In the genomic region with DNA sequence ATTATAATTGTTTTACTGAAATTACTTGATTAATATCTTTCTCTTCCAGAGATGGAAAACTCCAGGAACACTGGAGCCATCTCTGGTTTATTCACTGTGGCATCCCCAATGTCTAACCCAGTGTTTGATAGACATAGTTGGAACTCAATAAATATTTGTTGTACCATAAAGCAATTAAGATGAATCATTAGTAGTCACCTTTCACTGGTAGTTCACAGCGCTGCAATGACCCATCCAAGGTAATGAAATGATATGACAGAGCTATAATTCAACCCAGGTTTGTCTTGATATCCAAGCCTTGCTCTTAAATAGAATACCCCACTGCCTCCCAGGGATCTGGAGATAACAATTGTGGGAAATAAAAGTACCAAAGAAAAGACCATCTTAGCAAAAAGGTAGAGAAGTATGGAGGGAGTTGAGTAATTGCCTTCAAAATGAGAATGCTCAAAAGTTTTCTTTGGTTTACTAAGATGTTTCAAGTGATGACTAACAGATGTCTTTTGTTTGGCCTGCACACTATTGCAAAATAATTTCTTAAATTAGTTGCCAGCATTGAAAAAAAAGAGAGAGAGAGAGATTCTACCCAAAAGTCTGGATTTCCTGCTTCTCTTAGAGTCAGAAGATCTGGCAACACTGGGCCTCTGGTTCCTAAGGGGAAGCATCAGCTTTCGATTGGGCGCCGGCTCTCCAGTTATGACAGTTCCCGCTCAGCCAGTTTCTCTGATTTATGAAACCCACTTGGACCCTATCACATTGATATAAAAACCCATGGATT, we compare ENCODE assay signal across 14 cellular contexts.
DNase-seq lines count a peak whose midpoint lies in the region; TF ChIP-seq lines count a peak whose summit lies in the region.
"Had no signal": no experiment of that assay in that cellular context is flagged by ENCODE, and none has a peak within 500 bp of the region (broad histone marks: within the 10 kb centered on the region; RNA-seq: fewer than 3 reads in every experiment).

No MANE protein-coding gene starts in this region.

- TF ChIP-seq CTCF in A673 (conservative IDR thresholded peaks at IDR 0.05; ENCODE audit: low read depth, low read length) (no peak), mammary epithelial cell (conservative IDR thresholded peaks at IDR 0.05 in 1 of 2, IDR thresholded peaks at IDR 0.05 in 1 of 2; ENCODE audit: extremely low read depth in 1 of 2, insufficient read depth in 1 of 2, low read depth in 1 of 2, low read length in 2 of 2) (no peak)

- H3K4me2 ChIP-seq in mammary epithelial cell (ENCODE audit: insufficient read depth, low read depth, low read length), result no peak overlapping the region

- H3K4me1 ChIP-seq in A673 (ENCODE audit: insufficient read depth, low read length, poor library complexity, severe bottlenecking), result peaks cover 6% of the 10 kb centered on the region
- peaks cover 9% of the 10 kb centered on the region for H3K4me1 ChIP-seq in mammary epithelial cell (ENCODE audit: insufficient read depth, low read length)

- WGBS in mammary epithelial cell (ENCODE audit: low coverage, missing lambda C conversion rate), result 96% methylated on average over 5 of the region's 5 CpGs

- no peak overlapping the region for H3K9ac ChIP-seq in mammary epithelial cell (ENCODE audit: insufficient read depth, low read length)

- CTCF ChIA-PET in A673 (lab: Charles Lee) (no interaction called here), mammary epithelial cell (lab: Charles Lee; ENCODE audit: low non-redundant PET) (no interaction called here)

- BruUV-seq in A673 (replicated peaks; lab: Mats Ljungman, UMichigan), result no TSS peak
- no TSS peak for BruUV-seq in mammary epithelial cell (replicated peaks; lab: Mats Ljungman, UMichigan)

- H2AFZ ChIP-seq in mammary epithelial cell (ENCODE audit: low read depth, low read length), result no peak overlapping the region

- no peaks in the 10 kb centered on the region for H3K79me2 ChIP-seq in mammary epithelial cell (ENCODE audit: insufficient read depth, low read length)

- H3K36me3 ChIP-seq in A673 (ENCODE audit: insufficient read depth, low read length, poor library complexity, severe bottlenecking) (no peaks in the 10 kb centered on the region), MG63 (no peaks in the 10 kb centered on the region), mammary epithelial cell (ENCODE audit: insufficient read depth, low read length) (no peaks in the 10 kb centered on the region)

- H3K27me3 ChIP-seq in A673 (replicated peaks; ENCODE audit: insufficient read depth, low read depth, low read length, poor library complexity), result no peaks in the 10 kb centered on the region
- H3K27me3 ChIP-seq in MG63, result no peaks in the 10 kb centered on the region
- no peaks in the 10 kb centered on the region for H3K27me3 ChIP-seq in mammary epithelial cell (ENCODE audit: insufficient read depth, low read length)

- in situ Hi-C loops in mammary epithelial cell (cut with MboI; ENCODE audit: low sequenced_read_pairs in 2 of 2), result no loop called here

- no peak overlapping the region for H3K27ac ChIP-seq in A673 (ENCODE audit: low read depth, low read length, poor library complexity, severe bottlenecking)
- no peak overlapping the region for H3K27ac ChIP-seq in mammary epithelial cell (ENCODE audit: insufficient read depth, low read depth, low read length)

- intact Hi-C loops in A673 (cut with micrococcal nuclease; ENCODE audit: unreplicated experiment) (no loop called here), mammary epithelial cell (cut with micrococcal nuclease) (no loop called here)

- no peaks in the 10 kb centered on the region for H3K9me3 ChIP-seq in A673 (ENCODE audit: low read depth, low read length, poor library complexity, severe bottlenecking)
- no peaks in the 10 kb centered on the region; the same call in 1 of the 2 replicates for H3K9me3 ChIP-seq in MG63
- H3K9me3 ChIP-seq in mammary epithelial cell (replicated peaks; ENCODE audit: insufficient read depth, low read length), result peaks cover 5% of the 10 kb centered on the region

- dilution Hi-C loops in mammary epithelial cell (cut with HindIII; ENCODE audit: low sequenced_read_pairs), result no loop called here

- H3K4me3 ChIP-seq in A673 (ENCODE audit: low read depth, low read length, poor library complexity, severe bottlenecking) (no peak overlapping the region), MG63 (no peak overlapping the region), mammary epithelial cell (replicated peaks in 1 of 3; ENCODE audit: insufficient read depth in 1 of 3, low read depth in 2 of 3, low read length in 3 of 3) (no peak overlapping the region)

- peak; percentile 21 for DNase-seq in A673 (ENCODE audit: low spot score)
- peak; percentile 49 for DNase-seq in MG63
- DNase-seq in mammary epithelial cell, result peak; percentile 25
- peak; percentile 70 for DNase-seq in iris pigment epithelial cell (ENCODE audit: low read depth)
- no peak for DNase-seq in germinal center (ENCODE audit: low spot score)
- DNase-seq in NCI-H1436 (lab: John Stamatoyannopoulos, UW), result no peak
- no peak for DNase-seq in medulla oblongata (ENCODE audit: extremely low spot score)
- DNase-seq in HT-29 (ENCODE audit: low spot score), result no peak
- DNase-seq: activated CD4-positive, alpha-beta T cell treated with anti-CD3 and anti-CD28 coated beads, Interleukin-2, amount 10 ng/mL, durations not matched to agents 24 days and 14 days; activated effector memory CD4-positive, alpha-beta T cell treated with Interleukin-2 at 50 U/mL for 16 hours; AML-193; DMS79 treated with DMSO at 0.1 percent for 48 hours; hippocampal formation; NCI-H446 treated with DMSO at 0.1 percent for 48 hours had no signal

- H4K20me1 ChIP-seq in mammary epithelial cell (ENCODE audit: insufficient read depth, low read length), result no peaks in the 10 kb centered on the region

- POLR2A ChIA-PET in A673 (lab: Charles Lee; ENCODE audit: low non-redundant PET), result no interaction called here

Comparison
In these comparisons a context has a peak if more than half of its experiments do, and no peak if none do; other contexts are left out.
1. DNase-seq: peak in A673 (single experiment), MG63 (single experiment), mammary epithelial cell (single experiment) and iris pigment epithelial cell (single experiment); none in germinal center (single experiment), NCI-H1436 (single experiment), medulla oblongata (single experiment) and HT-29 (single experiment).